ENCODE assay signal across 10 cellular contexts in genomic region chr17:82611140-82612058, GRCh38. TPM values are rescaled to one million over a fixed set of nuclear protein-coding genes. Genes with fewer than 3 reads are reported as not detected.
DNase-seq lines count a peak whose midpoint lies in the region; ATAC-seq, FAIRE-seq and TF ChIP-seq lines count a peak whose summit lies in the region.
"Had no signal": no experiment of that assay in that cellular context is flagged by ENCODE, and none has a peak within 500 bp of the region (broad histone marks: within the 10 kb centered on the region; RNA-seq: fewer than 3 reads in every experiment).

No MANE protein-coding gene starts in this region.

- no peaks in the 10 kb centered on the region for H3K79me2 ChIP-seq in DND-41 (ENCODE audit: insufficient read depth, low read length)
- H3K79me2 ChIP-seq in OCI-LY7 (ENCODE audit: insufficient read depth, low read depth, low read length), result no peaks in the 10 kb centered on the region
- no peaks in the 10 kb centered on the region for H3K79me2 ChIP-seq in neural progenitor cell (ENCODE audit: low read depth)

- H3K36me3 Mint-ChIP-seq in activated CD8-positive, alpha-beta memory T cell treated with anti-CD3 and anti-CD28 coated beads, Interleukin-2, amount 10 ng/mL, durations not matched to agents 7 days and 5 days, result peaks cover 29% of the 10 kb centered on the region
- H3K36me3 Mint-ChIP-seq in neural progenitor cell, result peaks cover 36% of the 10 kb centered on the region
- H3K36me3 Mint-ChIP-seq in activated CD4-positive, alpha-beta T cell treated with anti-CD3 and anti-CD28 coated beads, Interleukin-2, amount 10 ng/mL, durations not matched to agents 7 days and 5 days (ENCODE audit: low read depth), result peaks cover 22% of the 10 kb centered on the region

- H3K9me3 Mint-ChIP-seq in activated CD8-positive, alpha-beta memory T cell treated with anti-CD3 and anti-CD28 coated beads, Interleukin-2, amount 10 ng/mL, durations not matched to agents 7 days and 5 days (ENCODE audit: low read depth), result no peaks in the 10 kb centered on the region
- H3K9me3 Mint-ChIP-seq in neural progenitor cell, result peaks cover 7% of the 10 kb centered on the region
- H3K9me3 Mint-ChIP-seq in activated CD4-positive, alpha-beta T cell treated with anti-CD3 and anti-CD28 coated beads, Interleukin-2, amount 10 ng/mL, durations not matched to agents 7 days and 5 days, result no peaks in the 10 kb centered on the region

- H3K9me3 ChIP-seq in A549, result no peaks in the 10 kb centered on the region
- no peaks in the 10 kb centered on the region for H3K9me3 ChIP-seq in DND-41 (ENCODE audit: insufficient read depth, low read length, severe bottlenecking)
- H3K9me3 ChIP-seq in OCI-LY7 (ENCODE audit: low read length), result no peaks in the 10 kb centered on the region
- H3K9me3 ChIP-seq in neural progenitor cell (ENCODE audit: low read depth), result no peaks in the 10 kb centered on the region
- H3K9me3 ChIP-seq: sigmoid colon had no signal

- H3K4me3 Mint-ChIP-seq in activated CD8-positive, alpha-beta memory T cell treated with anti-CD3 and anti-CD28 coated beads, Interleukin-2, amount 10 ng/mL, durations not matched to agents 7 days and 5 days, result no peak overlapping the region
- H3K4me3 Mint-ChIP-seq in neural progenitor cell, result no peak overlapping the region
- H3K4me3 Mint-ChIP-seq in activated CD4-positive, alpha-beta T cell treated with anti-CD3 and anti-CD28 coated beads, Interleukin-2, amount 10 ng/mL, durations not matched to agents 7 days and 5 days, result no peak overlapping the region

- no peak for TF ChIP-seq POLR2A in A549 (IDR thresholded peaks at IDR 0.05; ENCODE audit: low read length)

- POLR2A ChIA-PET in A549 (lab: Yijun Ruan, JAX), result no interaction called here
- POLR2A ChIA-PET in OCI-LY7 (lab: Charles Lee), result interaction anchor here (0.6 to 0.7 kb wide), 3 partner anchors 38 to 306 kb away, joined by 3 to 4 read pairs (median 4); no protein-coding TSS in a partner anchor
- POLR2A ChIA-PET in activated CD4-positive, alpha-beta T cell treated with anti-CD3 and anti-CD28 coated beads, Interleukin-2, amount 10 ng/mL, durations not matched to agents 7 days and 5 days (lab: Charles Lee), result no interaction called here

- no peak for TF ChIP-seq RAD21 in A549 (conservative IDR thresholded peaks at IDR 0.05 in 1 of 2, IDR thresholded peaks at IDR 0.05 in 1 of 2)

- no peak overlapping the region for H3K27ac ChIP-seq in A549
- no peak overlapping the region for H3K27ac ChIP-seq in DND-41 (ENCODE audit: low read length)
- no peak overlapping the region for H3K27ac ChIP-seq in OCI-LY7 (ENCODE audit: low read depth, low read length, poor library complexity, severe bottlenecking)
- H3K27ac ChIP-seq in neural progenitor cell, result no peak overlapping the region
- H3K27ac ChIP-seq: sigmoid colon had no signal

- 89% methylated on average over 21 of the region's 21 CpGs for WGBS in A549 (ENCODE audit: missing lambda C conversion rate)

- DNase-seq in A549 (ENCODE audit: low read depth in 1 of 2, low spot score in 1 of 2) (no peak), DND-41 (no peak), OCI-LY7 (ENCODE audit: low spot score) (peak; percentile 32), fibroblast of peridontal ligament (ENCODE audit: extremely low read depth) (peak; percentile 37), neural progenitor cell (ENCODE audit: low spot score) (no peak)
- no peak for DNase-seq in activated CD8-positive, alpha-beta memory T cell treated with anti-CD3 and anti-CD28 coated beads, Interleukin-2, amount 10 ng/mL, durations not matched to agents 7 days and 5 days
- no peak for DNase-seq in stimulated activated CD4-positive, alpha-beta T cell treated with anti-CD3 and anti-CD28 coated beads, Interleukin-4, amount 100 ng/mL, for 1 hour
- no peak for DNase-seq in activated CD4-positive, alpha-beta T cell treated with anti-CD3 and anti-CD28 coated beads, Interleukin-2, amount 10 ng/mL, durations not matched to agents 7 days and 5 days
- DNase-seq: midbrain, sigmoid colon had no signal

- TF ChIP-seq CTCF in A549 (IDR thresholded peaks at IDR 0.05) (no peak), DND-41 (IDR thresholded peaks at IDR 0.05; ENCODE audit: borderline replicate concordance, extremely low read depth, low read length, poor library complexity, severe bottlenecking) (no peak), OCI-LY7 (conservative IDR thresholded peaks at IDR 0.05; ENCODE audit: low read length) (no peak), neural progenitor cell (IDR thresholded peaks at IDR 0.05) (no peak)

- no peak overlapping the region for H3K4me2 ChIP-seq in A549
- no peak overlapping the region for H3K4me2 ChIP-seq in DND-41 (ENCODE audit: insufficient read depth, low read length)
- no peak overlapping the region for H3K4me2 ChIP-seq in OCI-LY7 (ENCODE audit: low read length)
- no peak overlapping the region for H3K4me2 ChIP-seq in neural progenitor cell

- H3K27ac Mint-ChIP-seq in activated CD8-positive, alpha-beta memory T cell treated with anti-CD3 and anti-CD28 coated beads, Interleukin-2, amount 10 ng/mL, durations not matched to agents 7 days and 5 days, result no peak overlapping the region
- H3K27ac Mint-ChIP-seq in neural progenitor cell, result no peak overlapping the region
- no peak overlapping the region for H3K27ac Mint-ChIP-seq in activated CD4-positive, alpha-beta T cell treated with anti-CD3 and anti-CD28 coated beads, Interleukin-2, amount 10 ng/mL, durations not matched to agents 7 days and 5 days

- H4K20me1 ChIP-seq in DND-41 (ENCODE audit: insufficient read depth, low read length), result peaks cover 13% of the 10 kb centered on the region; the same call in 1 of the 2 replicates
- H4K20me1 ChIP-seq in OCI-LY7 (ENCODE audit: insufficient read depth, low read length), result no peaks in the 10 kb centered on the region
- H4K20me1 ChIP-seq in neural progenitor cell (ENCODE audit: low read depth), result no peaks in the 10 kb centered on the region

- no peaks in the 10 kb centered on the region for H3K4me1 Mint-ChIP-seq in activated CD8-positive, alpha-beta memory T cell treated with anti-CD3 and anti-CD28 coated beads, Interleukin-2, amount 10 ng/mL, durations not matched to agents 7 days and 5 days
- no peaks in the 10 kb centered on the region for H3K4me1 Mint-ChIP-seq in neural progenitor cell
- H3K4me1 Mint-ChIP-seq in activated CD4-positive, alpha-beta T cell treated with anti-CD3 and anti-CD28 coated beads, Interleukin-2, amount 10 ng/mL, durations not matched to agents 7 days and 5 days, result no peaks in the 10 kb centered on the region

- H3K4me1 ChIP-seq in A549 (no peaks in the 10 kb centered on the region), DND-41 (ENCODE audit: insufficient read depth, low read length) (no peaks in the 10 kb centered on the region), OCI-LY7 (ENCODE audit: insufficient read depth, low read length, poor library complexity, severe bottlenecking) (no peaks in the 10 kb centered on the region), neural progenitor cell (no peaks in the 10 kb centered on the region)
- H3K4me1 ChIP-seq: sigmoid colon had no signal

- H3K9ac ChIP-seq in DND-41 (ENCODE audit: low read depth, low read length) (no peak overlapping the region), neural progenitor cell (no peak overlapping the region)

- no peaks in the 10 kb centered on the region for H3K9me2 ChIP-seq in OCI-LY7 (ENCODE audit: insufficient read depth, low read length)

- H3K4me3 ChIP-seq in A549 (no peak overlapping the region), DND-41 (ENCODE audit: low read depth in 1 of 2, low read length in 2 of 2) (no peak overlapping the region), OCI-LY7 (ENCODE audit: low read depth, low read length, poor library complexity, severe bottlenecking) (no peak overlapping the region), neural progenitor cell (no peak overlapping the region)
- H3K4me3 ChIP-seq: sigmoid colon had no signal

- ATAC-seq in A549 (no peak), DND-41 (ENCODE audit: insufficient read depth, low read depth) (peak; percentile 27; the same call in 1 of the 3 replicates)
- no peak for ATAC-seq in activated CD8-positive, alpha-beta memory T cell treated with anti-CD3 and anti-CD28 coated beads, Interleukin-2, amount 10 ng/mL, durations not matched to agents 7 days and 5 days

- no peak overlapping the region for H2AFZ ChIP-seq in DND-41 (ENCODE audit: low read depth, low read length)
- no peak overlapping the region for H2AFZ ChIP-seq in OCI-LY7 (ENCODE audit: low read length)
- H2AFZ ChIP-seq in neural progenitor cell (replicated peaks), result no peak overlapping the region

- H3K27me3 Mint-ChIP-seq in activated CD8-positive, alpha-beta memory T cell treated with anti-CD3 and anti-CD28 coated beads, Interleukin-2, amount 10 ng/mL, durations not matched to agents 7 days and 5 days, result no peaks in the 10 kb centered on the region
- H3K27me3 Mint-ChIP-seq in neural progenitor cell (ENCODE audit: insufficient read depth, low read depth), result peaks cover 12% of the 10 kb centered on the region
- no peaks in the 10 kb centered on the region for H3K27me3 Mint-ChIP-seq in activated CD4-positive, alpha-beta T cell treated with anti-CD3 and anti-CD28 coated beads, Interleukin-2, amount 10 ng/mL, durations not matched to agents 7 days and 5 days

- H3F3A ChIP-seq in neural progenitor cell (ENCODE audit: low read depth), result peaks cover 7% of the 10 kb centered on the region

- H3K27me3 ChIP-seq in DND-41 (ENCODE audit: insufficient read depth, low read length, poor library complexity), result no peaks in the 10 kb centered on the region
- no peaks in the 10 kb centered on the region for H3K27me3 ChIP-seq in neural progenitor cell
- H3K27me3 ChIP-seq: sigmoid colon had no signal

- CTCF ChIA-PET in A549 (lab: Yijun Ruan, JAX) (interaction anchor here (1.1 to 1.2 kb wide), 3 partner anchors 13 to 57 kb away, joined by 3 read pairs; no protein-coding TSS in a partner anchor), OCI-LY7 (lab: Charles Lee; ENCODE audit: unreplicated experiment) (interaction anchor here (0.6 kb wide), 1 partner anchor 342 kb away, joined by 3 read pairs; no protein-coding TSS in a partner anchor)
- CTCF ChIA-PET in activated CD8-positive, alpha-beta memory T cell treated with anti-CD3 and anti-CD28 coated beads, Interleukin-2, amount 10 ng/mL, durations not matched to agents 7 days and 5 days (lab: Charles Lee), result no interaction called here
- CTCF ChIA-PET in activated CD4-positive, alpha-beta T cell treated with anti-CD3 and anti-CD28 coated beads, Interleukin-2, amount 10 ng/mL, durations not matched to agents 7 days and 5 days (lab: Charles Lee), result no interaction called here

- intact Hi-C loops in OCI-LY7 (cut with micrococcal nuclease; ENCODE audit: unreplicated experiment), result no loop called here

- H3K36me3 ChIP-seq in DND-41 (ENCODE audit: insufficient read depth, low read length), result peaks cover 31% of the 10 kb centered on the region
- H3K36me3 ChIP-seq in OCI-LY7 (ENCODE audit: insufficient read depth, low read length), result peaks cover 86% of the 10 kb centered on the region
- peaks cover 5% of the 10 kb centered on the region for H3K36me3 ChIP-seq in neural progenitor cell

- FAIRE-seq in A549 (lab: Jason Lieb, UNC), result no peak

- no peak for TF ChIP-seq EP300 in A549 (IDR thresholded peaks at IDR 0.05)

- BruUV-seq in OCI-LY7 (replicated peaks; lab: Mats Ljungman, UMichigan), result no TSS peak

RNA-seq across cellular contexts. Expression of gene WDR45B, which starts 36.8 kb away (rescaled TPM):
- 124 and 138 TPM in 2 replicates for polyA plus RNA-seq in A549 (2011; rRNA removed)
- 98.5 and 120 TPM in 2 replicates for polyA plus RNA-seq in A549 (2012; cell fraction: cytosol; rRNA removed)
- 88.3 and 111 TPM in 2 replicates for polyA plus RNA-seq in A549 (2012; cell fraction: nucleus; rRNA removed)
- 88.2 to 94.0 TPM (median 89.6 TPM) in 3 replicates for polyA plus RNA-seq in A549 (2017; fragmentation: RNase III; extraction: RNeasy Plus Mini Kit Qiagen cat#74134 plus additional on column Dnase treatment)
- polyA minus RNA-seq in A549 (2011; rRNA and poly(A)+ RNA removed), result 69.5 and 82.7 TPM in 2 replicates
- total RNA-seq in OCI-LY7 (2014; rRNA removed; shearing (Covaris generic)), result 59.0 and 61.7 TPM in 2 replicates
- total RNA-seq in OCI-LY7 (2022), result 78.9 and 81.9 TPM in 2 replicates
- total RNA-seq in activated CD8-positive, alpha-beta memory T cell treated with anti-CD3 and anti-CD28 coated beads, Interleukin-2, amount 10 ng/mL, durations not matched to agents 7 days and 5 days, result 10 to 100 TPM; 37.0 to 41.4 TPM
- 110 and 145 TPM in 2 replicates for total RNA-seq in neural progenitor cell (ENCODE audit: low replicate concordance)
- 10 to 100 TPM; 33.5 to 36.4 TPM for total RNA-seq in activated CD4-positive, alpha-beta T cell treated with anti-CD3 and anti-CD28 coated beads, Interleukin-2, amount 10 ng/mL, durations not matched to agents 7 days and 5 days

Comparison
In these comparisons a context has a peak if more than half of its experiments do, and no peak if none do; other contexts are left out.
1. DNase-seq: peak in OCI-LY7 (single experiment) and fibroblast of peridontal ligament (single experiment); none in A549 (0 of 2), DND-41 (single experiment), activated CD8-positive, alpha-beta memory T cell treated with anti-CD3 and anti-CD28 coated beads, Interleukin-2, amount 10 ng/mL, durations not matched to agents 7 days and 5 days (single experiment), stimulated activated CD4-positive, alpha-beta T cell treated with anti-CD3 and anti-CD28 coated beads, Interleukin-4, amount 100 ng/mL, for 1 hour (single experiment), neural progenitor cell (single experiment) and activated CD4-positive, alpha-beta T cell treated with anti-CD3 and anti-CD28 coated beads, Interleukin-2, amount 10 ng/mL, durations not matched to agents 7 days and 5 days (single experiment).
2. CTCF ChIA-PET loops: an anchor here in A549 (1.1 to 1.2 kb wide) and OCI-LY7 (0.6 kb wide); none called in activated CD8-positive, alpha-beta memory T cell treated with anti-CD3 and anti-CD28 coated beads, Interleukin-2, amount 10 ng/mL, durations not matched to agents 7 days and 5 days and activated CD4-positive, alpha-beta T cell treated with anti-CD3 and anti-CD28 coated beads, Interleukin-2, amount 10 ng/mL, durations not matched to agents 7 days and 5 days.